1 cellular context compared by ENCODE assay signal in the genomic region with DNA sequence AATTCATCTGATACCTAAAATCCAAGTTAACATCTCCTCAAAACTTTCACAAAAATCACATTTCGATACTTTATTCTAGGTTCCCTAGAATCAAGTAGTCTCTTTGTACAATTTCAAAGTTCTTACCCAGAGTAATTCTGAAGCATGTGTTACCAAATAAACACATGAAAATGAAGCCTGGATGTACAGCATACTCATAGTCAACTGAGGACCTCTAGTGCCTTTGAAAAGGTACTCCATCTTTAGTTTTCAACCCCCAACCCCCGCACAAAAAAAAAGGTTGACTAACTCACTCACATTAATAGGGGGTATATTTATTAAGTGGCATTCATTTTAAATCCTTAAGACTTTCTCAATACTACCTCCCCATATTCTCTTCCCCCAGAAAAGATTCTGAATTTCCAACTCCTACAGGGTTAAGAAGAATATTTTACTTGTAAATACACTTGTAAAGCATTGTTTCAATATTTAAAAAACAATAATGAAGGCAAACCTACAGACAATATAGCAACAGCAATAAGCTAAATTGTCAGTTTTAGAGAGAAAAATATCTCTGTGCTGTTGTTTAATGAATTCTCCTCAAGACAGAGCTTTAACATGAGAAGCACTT.
TF ChIP-seq lines count a peak whose summit lies in the region.

No MANE protein-coding gene starts in this region.

TF ChIP-seq in GM23338, 12 proteins besides CTCF, POLR2A, EP300 and RAD21 (continued from another document):
- TF ChIP-seq, protein P1, sequence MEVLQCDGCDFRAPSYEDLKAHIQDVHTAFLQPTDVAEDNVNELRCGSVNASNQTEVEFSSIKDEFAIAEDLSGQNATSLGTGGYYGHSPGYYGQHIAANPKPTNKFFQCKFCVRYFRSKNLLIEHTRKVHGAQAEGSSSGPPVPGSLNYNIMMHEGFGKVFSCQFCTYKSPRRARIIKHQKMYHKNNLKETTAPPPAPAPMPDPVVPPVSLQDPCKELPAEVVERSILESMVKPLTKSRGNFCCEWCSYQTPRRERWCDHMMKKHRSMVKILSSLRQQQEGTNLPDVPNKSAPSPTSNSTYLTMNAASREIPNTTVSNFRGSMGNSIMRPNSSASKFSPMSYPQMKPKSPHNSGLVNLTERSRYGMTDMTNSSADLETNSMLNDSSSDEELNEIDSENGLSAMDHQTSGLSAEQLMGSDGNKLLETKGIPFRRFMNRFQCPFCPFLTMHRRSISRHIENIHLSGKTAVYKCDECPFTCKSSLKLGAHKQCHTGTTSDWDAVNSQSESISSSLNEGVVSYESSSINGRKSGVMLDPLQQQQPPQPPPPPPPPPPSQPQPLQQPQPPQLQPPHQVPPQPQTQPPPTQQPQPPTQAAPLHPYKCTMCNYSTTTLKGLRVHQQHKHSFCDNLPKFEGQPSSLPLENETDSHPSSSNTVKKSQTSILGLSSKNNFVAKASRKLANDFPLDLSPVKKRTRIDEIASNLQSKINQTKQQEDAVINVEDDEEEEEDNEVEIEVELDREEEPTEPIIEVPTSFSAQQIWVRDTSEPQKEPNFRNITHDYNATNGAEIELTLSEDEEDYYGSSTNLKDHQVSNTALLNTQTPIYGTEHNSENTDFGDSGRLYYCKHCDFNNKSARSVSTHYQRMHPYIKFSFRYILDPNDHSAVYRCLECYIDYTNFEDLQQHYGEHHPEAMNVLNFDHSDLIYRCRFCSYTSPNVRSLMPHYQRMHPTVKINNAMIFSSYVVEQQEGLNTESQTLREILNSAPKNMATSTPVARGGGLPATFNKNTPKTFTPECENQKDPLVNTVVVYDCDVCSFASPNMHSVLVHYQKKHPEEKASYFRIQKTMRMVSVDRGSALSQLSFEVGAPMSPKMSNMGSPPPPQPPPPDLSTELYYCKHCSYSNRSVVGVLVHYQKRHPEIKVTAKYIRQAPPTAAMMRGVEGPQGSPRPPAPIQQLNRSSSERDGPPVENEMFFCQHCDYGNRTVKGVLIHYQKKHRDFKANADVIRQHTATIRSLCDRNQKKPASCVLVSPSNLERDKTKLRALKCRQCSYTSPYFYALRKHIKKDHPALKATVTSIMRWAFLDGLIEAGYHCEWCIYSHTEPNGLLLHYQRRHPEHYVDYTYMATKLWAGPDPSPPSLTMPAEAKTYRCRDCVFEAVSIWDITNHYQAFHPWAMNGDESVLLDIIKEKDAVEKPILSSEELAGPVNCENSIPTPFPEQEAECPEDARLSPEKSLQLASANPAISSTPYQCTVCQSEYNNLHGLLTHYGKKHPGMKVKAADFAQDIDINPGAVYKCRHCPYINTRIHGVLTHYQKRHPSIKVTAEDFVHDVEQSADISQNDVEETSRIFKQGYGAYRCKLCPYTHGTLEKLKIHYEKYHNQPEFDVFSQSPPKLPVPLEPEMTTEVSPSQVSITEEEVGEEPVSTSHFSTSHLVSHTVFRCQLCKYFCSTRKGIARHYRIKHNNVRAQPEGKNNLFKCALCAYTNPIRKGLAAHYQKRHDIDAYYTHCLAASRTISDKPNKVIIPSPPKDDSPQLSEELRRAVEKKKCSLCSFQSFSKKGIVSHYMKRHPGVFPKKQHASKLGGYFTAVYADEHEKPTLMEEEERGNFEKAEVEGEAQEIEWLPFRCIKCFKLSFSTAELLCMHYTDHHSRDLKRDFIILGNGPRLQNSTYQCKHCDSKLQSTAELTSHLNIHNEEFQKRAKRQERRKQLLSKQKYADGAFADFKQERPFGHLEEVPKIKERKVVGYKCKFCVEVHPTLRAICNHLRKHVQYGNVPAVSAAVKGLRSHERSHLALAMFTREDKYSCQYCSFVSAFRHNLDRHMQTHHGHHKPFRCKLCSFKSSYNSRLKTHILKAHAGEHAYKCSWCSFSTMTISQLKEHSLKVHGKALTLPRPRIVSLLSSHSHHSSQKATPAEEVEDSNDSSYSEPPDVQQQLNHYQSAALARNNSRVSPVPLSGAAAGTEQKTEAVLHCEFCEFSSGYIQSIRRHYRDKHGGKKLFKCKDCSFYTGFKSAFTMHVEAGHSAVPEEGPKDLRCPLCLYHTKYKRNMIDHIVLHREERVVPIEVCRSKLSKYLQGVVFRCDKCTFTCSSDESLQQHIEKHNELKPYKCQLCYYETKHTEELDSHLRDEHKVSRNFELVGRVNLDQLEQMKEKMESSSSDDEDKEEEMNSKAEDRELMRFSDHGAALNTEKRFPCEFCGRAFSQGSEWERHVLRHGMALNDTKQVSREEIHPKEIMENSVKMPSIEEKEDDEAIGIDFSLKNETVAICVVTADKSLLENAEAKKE (CRISPR knock-in tag; IDR thresholded peaks at IDR 0.05), result no peak
- TF ChIP-seq POLR2AphosphoS5 (IDR thresholded peaks at IDR 0.05; ENCODE audit: low read depth), result no peak
- no peak for TF ChIP-seq JUNB (IDR thresholded peaks at IDR 0.05; ENCODE audit: unreplicated experiment)
- TF ChIP-seq, protein P2, sequence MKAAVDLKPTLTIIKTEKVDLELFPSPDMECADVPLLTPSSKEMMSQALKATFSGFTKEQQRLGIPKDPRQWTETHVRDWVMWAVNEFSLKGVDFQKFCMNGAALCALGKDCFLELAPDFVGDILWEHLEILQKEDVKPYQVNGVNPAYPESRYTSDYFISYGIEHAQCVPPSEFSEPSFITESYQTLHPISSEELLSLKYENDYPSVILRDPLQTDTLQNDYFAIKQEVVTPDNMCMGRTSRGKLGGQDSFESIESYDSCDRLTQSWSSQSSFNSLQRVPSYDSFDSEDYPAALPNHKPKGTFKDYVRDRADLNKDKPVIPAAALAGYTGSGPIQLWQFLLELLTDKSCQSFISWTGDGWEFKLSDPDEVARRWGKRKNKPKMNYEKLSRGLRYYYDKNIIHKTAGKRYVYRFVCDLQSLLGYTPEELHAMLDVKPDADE (IDR thresholded peaks at IDR 0.05), result no peak
- TF ChIP-seq ZNF114 (CRISPR knock-in tag; IDR thresholded peaks at IDR 0.05), result no peak
- TF ChIP-seq EZH2phosphoT487 (IDR thresholded peaks at IDR 0.05; ENCODE audit: unreplicated experiment), result no peak
- no peak for TF ChIP-seq ZNF331 (CRISPR knock-in tag; IDR thresholded peaks at IDR 0.05; ENCODE audit: low read depth)
- no peak for TF ChIP-seq REST (IDR thresholded peaks at IDR 0.05; ENCODE audit: unreplicated experiment)
- TF ChIP-seq CREB1 (CRISPR knock-in tag; IDR thresholded peaks at IDR 0.05; ENCODE audit: low read depth), result no peak
- no peak for TF ChIP-seq EZH2 (IDR thresholded peaks at IDR 0.05; ENCODE audit: low read depth, unreplicated experiment)
- TF ChIP-seq STAT1 (IDR thresholded peaks at IDR 0.05; ENCODE audit: unreplicated experiment), result no peak
